In genomic region chr13:50521750-50522149, GRCh38 we compare ENCODE assay signal across 10 cellular contexts.
DNase-seq lines count a peak whose midpoint lies in the region; ATAC-seq, FAIRE-seq and TF ChIP-seq lines count a peak whose summit lies in the region.
"Had no signal": no experiment of that assay in that cellular context is flagged by ENCODE, and none has a peak within 500 bp of the region (broad histone marks: within the 10 kb centered on the region; RNA-seq: fewer than 3 reads in every experiment).

No MANE protein-coding gene starts in this region.

- TF ChIP-seq POLR2A in A549 (IDR thresholded peaks at IDR 0.05; ENCODE audit: low read length): no peak

- no peak overlapping the region for H3K4me3 Mint-ChIP-seq in activated T-cell treated with anti-CD3 and anti-CD28 coated beads, Interleukin-2, amount 50 U/mL, for 24 hours
- H3K4me3 Mint-ChIP-seq: IgD-negative memory B cell had no signal

- H3K4me2 ChIP-seq in A549: peak overlapping the region; percentile 43; the same call in 2 of the 3 replicates

- H3K4me1 Mint-ChIP-seq in activated T-cell treated with anti-CD3 and anti-CD28 coated beads, Interleukin-2, amount 50 U/mL, for 24 hours (ENCODE audit: low read depth): peaks cover 10% of the 10 kb centered on the region

- no peaks in the 10 kb centered on the region for H3K36me3 ChIP-seq in muscle layer of duodenum (ENCODE audit: control insufficient read depth in 1 of 2, insufficient read depth in 2 of 2, low read length in 2 of 2)

- ATAC-seq in A549 (no peak), HG03442 (IDR thresholded peaks at IDR 0.05; ENCODE audit: unreplicated experiment) (no peak), GM19463 (IDR thresholded peaks at IDR 0.05; ENCODE audit: unreplicated experiment) (no peak), HG03025 (IDR thresholded peaks at IDR 0.05; ENCODE audit: low FRiP score, unreplicated experiment) (no peak)

- H3K27me3 Mint-ChIP-seq in activated T-cell treated with anti-CD3 and anti-CD28 coated beads, Interleukin-2, amount 50 U/mL, for 24 hours: no peaks in the 10 kb centered on the region
- H3K27me3 Mint-ChIP-seq: IgD-negative memory B cell had no signal

- no peak for TF ChIP-seq RAD21 in A549 (conservative IDR thresholded peaks at IDR 0.05 in 1 of 2, IDR thresholded peaks at IDR 0.05 in 1 of 2)

- no peaks in the 10 kb centered on the region for H3K36me3 Mint-ChIP-seq in activated T-cell treated with anti-CD3 and anti-CD28 coated beads, Interleukin-2, amount 50 U/mL, for 24 hours (ENCODE audit: low read depth)

- CTCF ChIA-PET in A549 (lab: Yijun Ruan, JAX): no interaction called here

- H3K4me1 ChIP-seq in A549 (peaks cover 10% of the 10 kb centered on the region; the same call in 1 of the 3 replicates), muscle layer of duodenum (ENCODE audit: control insufficient read depth in 1 of 2, insufficient read depth in 2 of 2, low read length in 2 of 2) (peaks cover 21 to 36% of the 10 kb centered on the region in 2 donors)

- POLR2A ChIA-PET in A549 (lab: Yijun Ruan, JAX): no interaction called here

- H3K27ac ChIP-seq in A549 (no peak overlapping the region), muscle layer of duodenum (ENCODE audit: low read length) (peak overlapping the region; percentile 26)

- H3K9me3 ChIP-seq in A549: no peaks in the 10 kb centered on the region
- H3K9me3 ChIP-seq in muscle layer of duodenum (ENCODE audit: control insufficient read depth in 1 of 2, low read length in 2 of 2): no peaks in the 10 kb centered on the region

- H3K4me3 ChIP-seq in A549 (no peak overlapping the region), fibroblast of mammary gland (ENCODE audit: control insufficient read depth, low read depth, low read length) (no peak overlapping the region), muscle layer of duodenum (ENCODE audit: low read depth in 1 of 2, low read length in 2 of 2) (no peak overlapping the region)

- no peak for TF ChIP-seq EP300 in A549 (IDR thresholded peaks at IDR 0.05)

- no peaks in the 10 kb centered on the region for H3K9me3 Mint-ChIP-seq in activated T-cell treated with anti-CD3 and anti-CD28 coated beads, Interleukin-2, amount 50 U/mL, for 24 hours
- H3K9me3 Mint-ChIP-seq: IgD-negative memory B cell had no signal

- FAIRE-seq in A549 (lab: Jason Lieb, UNC): no peak

- TF ChIP-seq CTCF in A549 (IDR thresholded peaks at IDR 0.05) (no peak), fibroblast of mammary gland (conservative IDR thresholded peaks at IDR 0.05; ENCODE audit: control insufficient read depth, insufficient read depth, low read depth, low read length) (no peak)

- no peaks in the 10 kb centered on the region for H3K27me3 ChIP-seq in muscle layer of duodenum (ENCODE audit: low read depth, low read length)

- no peak for DNase-seq in A549 (ENCODE audit: low read depth in 1 of 2, low spot score in 1 of 2)
- peak; percentile 50 for DNase-seq in NCI-H748 treated with DMSO at 0.1 percent for 48 hours (lab: John Stamatoyannopoulos, UW)
- DNase-seq in fibroblast of mammary gland (ENCODE audit: low read depth): peak; percentile 61
- no peak for DNase-seq in activated T-cell treated with anti-CD3 and anti-CD28 coated beads, Interleukin-2, amount 50 U/mL, for 24 hours
- DNase-seq: NCI-H345 had no signal

- no peak overlapping the region for H3K27ac Mint-ChIP-seq in activated T-cell treated with anti-CD3 and anti-CD28 coated beads, Interleukin-2, amount 50 U/mL, for 24 hours
- H3K27ac Mint-ChIP-seq: IgD-negative memory B cell had no signal

- 20% methylated on average over 3 of the region's 3 CpGs for WGBS in A549 (ENCODE audit: missing lambda C conversion rate)

TF ChIP-seq in A549, 52 proteins besides CTCF, POLR2A, EP300 and RAD21:
- TF ChIP-seq SREBF2 (IDR thresholded peaks at IDR 0.05): no peak
- TF ChIP-seq MAFK (IDR thresholded peaks at IDR 0.05; ENCODE audit: partially characterized antibody): peak; percentile 95

Comparison
In these comparisons a context has a peak if more than half of its experiments do, and no peak if none do; other contexts are left out.
1. DNase-seq: peak in NCI-H748 treated with DMSO at 0.1 percent for 48 hours (single experiment) and fibroblast of mammary gland (single experiment); none in A549 (0 of 2) and activated T-cell treated with anti-CD3 and anti-CD28 coated beads, Interleukin-2, amount 50 U/mL, for 24 hours (single experiment).